Comparison of ENCODE assay signal across 9 cellular contexts in the genomic region with DNA sequence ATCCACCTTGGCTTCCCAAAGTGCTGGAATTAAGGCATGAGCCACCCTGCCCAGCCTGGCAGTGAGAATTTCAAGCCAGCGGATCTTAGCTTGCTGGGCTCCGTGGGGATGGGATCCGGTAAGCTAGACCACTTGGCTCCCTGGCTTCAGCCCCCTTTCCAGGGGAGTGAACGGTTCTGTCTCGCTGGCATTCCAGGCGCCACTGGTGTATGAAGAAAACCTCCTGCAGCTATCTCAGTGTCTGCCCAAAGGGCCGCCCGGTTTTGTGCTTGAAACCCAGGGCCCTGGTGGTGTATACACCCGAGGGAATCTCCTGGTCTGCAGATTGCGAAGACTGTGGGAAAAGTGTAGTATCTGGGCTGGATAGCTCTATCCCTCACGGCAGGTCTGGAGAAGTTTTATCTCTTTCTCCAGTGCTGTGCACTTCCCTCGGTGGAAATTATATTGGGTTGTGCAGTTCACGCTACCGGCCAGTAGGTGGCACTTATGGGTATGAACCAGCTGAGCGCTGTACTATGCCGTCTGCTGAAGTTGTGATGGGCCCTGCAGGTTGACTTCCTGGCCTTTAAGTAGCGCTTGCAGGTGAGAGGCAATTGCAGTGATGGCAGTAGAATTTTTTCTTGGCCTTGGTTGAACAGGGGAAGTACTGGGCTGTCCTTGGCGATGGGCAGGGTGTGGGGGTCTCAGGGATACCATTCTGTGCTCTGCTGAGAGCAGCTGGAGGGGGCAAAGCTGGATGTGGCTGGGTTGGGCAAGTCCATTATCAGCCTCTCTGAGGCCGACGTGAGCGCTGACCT.
DNase-seq lines count a peak whose midpoint lies in the region; ATAC-seq and FAIRE-seq lines count a peak whose summit lies in the region.
"Had no signal": no experiment of that assay in that cellular context is flagged by ENCODE, and none has a peak within 500 bp of the region (broad histone marks: within the 10 kb centered on the region; RNA-seq: fewer than 3 reads in every experiment).

No MANE protein-coding gene starts in this region.

- no peaks in the 10 kb centered on the region for H3K36me3 Mint-ChIP-seq in activated naive CD8-positive, alpha-beta T cell treated with anti-CD3 and anti-CD28 coated beads, Interleukin-2, amount 50 U/mL, for 24 hours (ENCODE audit: low read depth)

- no peaks in the 10 kb centered on the region for H3K9me3 Mint-ChIP-seq in activated naive CD8-positive, alpha-beta T cell treated with anti-CD3 and anti-CD28 coated beads, Interleukin-2, amount 50 U/mL, for 24 hours
- H3K9me3 Mint-ChIP-seq: activated naive CD4-positive, alpha-beta T cell treated with anti-CD3 and anti-CD28 coated beads, Interleukin-2, amount 50 U/mL, for 24 hours had no signal

- H3K27ac Mint-ChIP-seq in activated naive CD8-positive, alpha-beta T cell treated with anti-CD3 and anti-CD28 coated beads, Interleukin-2, amount 50 U/mL, for 24 hours, result no peak overlapping the region
- H3K27ac Mint-ChIP-seq: activated naive CD4-positive, alpha-beta T cell treated with anti-CD3 and anti-CD28 coated beads, Interleukin-2, amount 50 U/mL, for 24 hours had no signal

- ATAC-seq in GM19438 (IDR thresholded peaks at IDR 0.05; ENCODE audit: low read depth, unreplicated experiment) (peak; percentile 99), HG03342 (IDR thresholded peaks at IDR 0.05; ENCODE audit: unreplicated experiment) (peak; percentile 100)
- ATAC-seq in activated naive CD8-positive, alpha-beta T cell treated with anti-CD3 and anti-CD28 coated beads, Interleukin-2, amount 50 U/mL, for 24 hours, result peak; percentile 75

- H3K27me3 Mint-ChIP-seq in activated naive CD8-positive, alpha-beta T cell treated with anti-CD3 and anti-CD28 coated beads, Interleukin-2, amount 50 U/mL, for 24 hours, result peaks cover 1% of the 10 kb centered on the region
- H3K27me3 Mint-ChIP-seq: activated naive CD4-positive, alpha-beta T cell treated with anti-CD3 and anti-CD28 coated beads, Interleukin-2, amount 50 U/mL, for 24 hours had no signal

- no peak overlapping the region for H3K4me3 Mint-ChIP-seq in activated naive CD8-positive, alpha-beta T cell treated with anti-CD3 and anti-CD28 coated beads, Interleukin-2, amount 50 U/mL, for 24 hours
- H3K4me3 Mint-ChIP-seq: activated naive CD4-positive, alpha-beta T cell treated with anti-CD3 and anti-CD28 coated beads, Interleukin-2, amount 50 U/mL, for 24 hours had no signal

- no peaks in the 10 kb centered on the region for H3K4me1 Mint-ChIP-seq in activated naive CD8-positive, alpha-beta T cell treated with anti-CD3 and anti-CD28 coated beads, Interleukin-2, amount 50 U/mL, for 24 hours
- H3K4me1 Mint-ChIP-seq: activated naive CD4-positive, alpha-beta T cell treated with anti-CD3 and anti-CD28 coated beads, Interleukin-2, amount 50 U/mL, for 24 hours had no signal

- FAIRE-seq in RCC 7860 (lab: Jason Lieb, UNC), result no peak

- DNase-seq in DMS53 treated with DMSO at 0.1 percent for 48 hours (lab: John Stamatoyannopoulos, UW; ENCODE audit: unreplicated experiment) (peak; percentile 76), RCC 7860 (ENCODE audit: low spot score) (peak; percentile 48), iPS DF 19.7 (ENCODE audit: low read depth, low spot score) (peak; percentile 52), cerebellar nuclear complex (lab: John Stamatoyannopoulos, UW) (no peak)
- DNase-seq in activated naive CD8-positive, alpha-beta T cell treated with anti-CD3 and anti-CD28 coated beads, Interleukin-2, amount 50 U/mL, for 24 hours, result peak; percentile 54
- DNase-seq in stimulated activated CD4-positive, alpha-beta T cell treated with anti-CD3 and anti-CD28 coated beads, Interleukin-2, amount 100 ng/mL, for 24 hours, result peak; percentile 49 to 67

Comparison
In these comparisons a context has a peak if more than half of its experiments do, and no peak if none do; other contexts are left out.
1. DNase-seq: peak in DMS53 treated with DMSO at 0.1 percent for 48 hours (single experiment), RCC 7860 (single experiment), activated naive CD8-positive, alpha-beta T cell treated with anti-CD3 and anti-CD28 coated beads, Interleukin-2, amount 50 U/mL, for 24 hours (single experiment), iPS DF 19.7 (single experiment) and stimulated activated CD4-positive, alpha-beta T cell treated with anti-CD3 and anti-CD28 coated beads, Interleukin-2, amount 100 ng/mL, for 24 hours (2 of 2); none in cerebellar nuclear complex (0 of 2).
2. Peak in every context shown above with its lines, with median percentiles within 50 percentile points of each other: ATAC-seq.